Comparison of ENCODE assay signal across 8 cellular contexts in the genomic region with DNA sequence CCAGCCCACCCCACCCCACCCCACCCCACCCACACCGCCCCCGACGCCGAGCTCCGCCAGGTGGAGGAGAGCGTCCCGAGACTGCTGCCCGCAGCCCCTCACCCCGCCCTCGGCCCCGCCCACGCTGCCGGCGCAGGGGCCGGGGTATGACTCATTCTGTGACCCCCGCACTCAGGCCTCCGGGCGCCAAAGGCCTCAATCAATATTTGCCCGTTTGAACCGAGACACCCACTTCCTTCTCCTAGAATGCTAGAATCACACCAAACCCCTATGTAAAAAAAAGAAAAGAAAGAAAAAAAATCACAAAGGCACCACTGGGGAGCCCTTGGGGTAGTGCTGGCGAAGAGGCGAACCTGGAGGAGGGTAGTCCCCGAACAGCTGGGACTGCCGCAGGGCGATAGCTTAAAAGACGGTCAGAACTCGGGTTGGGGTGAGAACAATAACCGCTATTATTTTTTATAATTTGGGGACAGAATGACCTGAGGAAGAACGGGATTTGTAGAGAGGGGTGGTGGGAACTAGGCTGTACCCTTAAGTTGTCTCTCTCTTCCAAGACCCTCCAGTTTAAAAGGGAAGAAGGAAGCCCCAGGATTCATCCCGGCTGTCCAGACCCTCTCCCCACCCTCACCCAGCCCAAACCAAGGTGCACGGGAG. TPM values are rescaled to one million over a fixed set of nuclear protein-coding genes. Genes with fewer than 3 reads are reported as not detected.
DNase-seq lines count a peak whose midpoint lies in the region; ATAC-seq and TF ChIP-seq lines count a peak whose summit lies in the region.

No MANE protein-coding gene starts in this region.

- peaks cover 4% of the 10 kb centered on the region for H3K4me1 ChIP-seq in CD8-positive, alpha-beta T cell (ENCODE audit: insufficient read depth, low read length)
- H3K4me1 ChIP-seq in iPS-18a (ENCODE audit: control insufficient read depth, low read depth, low read length) (peaks cover 26% of the 10 kb centered on the region), smooth muscle cell (ENCODE audit: low read depth) (peaks cover 24% of the 10 kb centered on the region)

- peak overlapping the region; percentile 77 for H3K4me3 Mint-ChIP-seq in CD8-positive, alpha-beta T cell
- H3K4me3 Mint-ChIP-seq in activated naive CD8-positive, alpha-beta T cell, result peak overlapping the region; percentile 64

- H3K9ac ChIP-seq in iPS-18a (ENCODE audit: low read length) (peak overlapping the region; percentile 86), smooth muscle cell (ENCODE audit: low read depth) (peak overlapping the region; percentile 95)

- intact Hi-C loops in CD8-positive, alpha-beta T cell (cut with DNase I, micrococcal nuclease), result no loop called here

- ATAC-seq in CD8-positive, alpha-beta T cell, result peak; percentile 56
- peak; percentile 56 for ATAC-seq in GM21825 (IDR thresholded peaks at IDR 0.05; ENCODE audit: unreplicated experiment)
- ATAC-seq in HG02884 (IDR thresholded peaks at IDR 0.05; ENCODE audit: unreplicated experiment), result no peak

- TF ChIP-seq CTCF in CD8-positive, alpha-beta T cell (IDR thresholded peaks at IDR 0.05), result no peak
- TF ChIP-seq CTCF in smooth muscle cell (IDR thresholded peaks at IDR 0.05; ENCODE audit: borderline replicate concordance, insufficient read depth, poor library complexity, severe bottlenecking), result no peak

- H3K79me2 ChIP-seq in smooth muscle cell (ENCODE audit: low read depth), result peaks cover 34% of the 10 kb centered on the region

- H3F3A ChIP-seq in smooth muscle cell (ENCODE audit: low read depth), result peaks cover 36% of the 10 kb centered on the region

- H3K27ac Mint-ChIP-seq in CD8-positive, alpha-beta T cell, result peak overlapping the region; percentile 41
- H3K27ac Mint-ChIP-seq in activated naive CD8-positive, alpha-beta T cell, result peak overlapping the region; percentile 31

- peak overlapping the region; percentile 99 for H3K4me2 ChIP-seq in smooth muscle cell

- CTCF ChIA-PET in CD8-positive, alpha-beta T cell (lab: Charles Lee), result interaction anchor here (1.1 to 2.3 kb wide), 2 partner anchors 19 kb away, joined by 3 to 10 read pairs; no protein-coding TSS in a partner anchor

- H3K9me3 Mint-ChIP-seq in CD8-positive, alpha-beta T cell, result no peaks in the 10 kb centered on the region
- H3K9me3 Mint-ChIP-seq in activated naive CD8-positive, alpha-beta T cell (ENCODE audit: low read depth), result no peaks in the 10 kb centered on the region

- no peak overlapping the region for H3K27ac ChIP-seq in CD8-positive, alpha-beta T cell (ENCODE audit: low read depth, low read length)
- H3K27ac ChIP-seq in iPS-18a (ENCODE audit: low read length) (peak overlapping the region; percentile 51), smooth muscle cell (ENCODE audit: low read depth) (peak overlapping the region; percentile 92)

- POLR2A ChIA-PET in CD8-positive, alpha-beta T cell (lab: Charles Lee), result no interaction called here

- no peaks in the 10 kb centered on the region for H3K27me3 ChIP-seq in CD8-positive, alpha-beta T cell (ENCODE audit: insufficient read depth, low read length)
- H3K27me3 ChIP-seq in iPS-18a (ENCODE audit: control insufficient read depth, insufficient read depth, low read length) (no peaks in the 10 kb centered on the region), smooth muscle cell (ENCODE audit: low read depth) (no peaks in the 10 kb centered on the region)

- H3K27me3 Mint-ChIP-seq in CD8-positive, alpha-beta T cell (ENCODE audit: low read depth), result no peaks in the 10 kb centered on the region
- peaks cover 1% of the 10 kb centered on the region for H3K27me3 Mint-ChIP-seq in activated naive CD8-positive, alpha-beta T cell

- peak overlapping the region; percentile 51 for H2AFZ ChIP-seq in smooth muscle cell (ENCODE audit: low read depth)

- WGBS in smooth muscle cell (ENCODE audit: low lambda C conversion rate), result 2% methylated on average over 23 of the region's 31 CpGs

- H4K20me1 ChIP-seq in smooth muscle cell (ENCODE audit: low read depth), result peaks cover 55% of the 10 kb centered on the region

- no peaks in the 10 kb centered on the region for H3K36me3 Mint-ChIP-seq in CD8-positive, alpha-beta T cell
- H3K36me3 Mint-ChIP-seq in activated naive CD8-positive, alpha-beta T cell, result no peaks in the 10 kb centered on the region

- no peaks in the 10 kb centered on the region for H3K9me3 ChIP-seq in CD8-positive, alpha-beta T cell (ENCODE audit: low read length)
- H3K9me3 ChIP-seq in iPS-18a (ENCODE audit: control insufficient read depth, low read depth, low read length) (no peaks in the 10 kb centered on the region), smooth muscle cell (replicated peaks; ENCODE audit: low read depth) (no peaks in the 10 kb centered on the region)

- DNase-seq in CD8-positive, alpha-beta T cell, result peak in 6 of 7 experiments; percentile 14 to 56 (median 36)
- peak; percentile 69 for DNase-seq in NCI-H526 treated with DMSO at 0.1 percent for 48 hours (lab: John Stamatoyannopoulos, UW)
- peak; percentile 50 for DNase-seq in smooth muscle cell (lab: John Stamatoyannopoulos, UW; ENCODE audit: unreplicated experiment)
- DNase-seq in T-helper 9 cell, result no peak

- H3K4me1 Mint-ChIP-seq in CD8-positive, alpha-beta T cell (ENCODE audit: low read depth), result peaks cover 7% of the 10 kb centered on the region
- H3K4me1 Mint-ChIP-seq in activated naive CD8-positive, alpha-beta T cell (ENCODE audit: low read depth), result peaks cover 12% of the 10 kb centered on the region

- no peaks in the 10 kb centered on the region for H3K36me3 ChIP-seq in CD8-positive, alpha-beta T cell (ENCODE audit: insufficient read depth, low read length)
- peaks cover 26% of the 10 kb centered on the region for H3K36me3 ChIP-seq in iPS-18a (ENCODE audit: control insufficient read depth, low read depth, low read length)
- peaks cover 14% of the 10 kb centered on the region for H3K36me3 ChIP-seq in smooth muscle cell (ENCODE audit: low read depth)

- no peak overlapping the region for H3K4me3 ChIP-seq in CD8-positive, alpha-beta T cell (ENCODE audit: low read depth, low read length)
- H3K4me3 ChIP-seq in iPS-18a (ENCODE audit: low read length) (peak overlapping the region; percentile 96), smooth muscle cell (peak overlapping the region; percentile 92)

RNA-seq across cellular contexts. Expression of gene KRT8, which starts 0.9 kb away (rescaled TPM):
- total RNA-seq in CD8-positive, alpha-beta T cell, result under 1 TPM; 0.42 to 0.57 TPM
- 694 and 929 TPM in 2 replicates for total RNA-seq in smooth muscle cell
- polyA plus RNA-seq in smooth muscle cell, result 1,025 and 2,331 TPM in 2 replicates

RNA-seq across cellular contexts. Expression of gene KRT18, which starts 44.9 kb away (rescaled TPM):
- total RNA-seq in CD8-positive, alpha-beta T cell, result 1 to 10 TPM; 3.5 to 4.2 TPM
- 477 and 663 TPM in 2 replicates for total RNA-seq in smooth muscle cell
- polyA plus RNA-seq in smooth muscle cell, result 894 and 2,163 TPM in 2 replicates

RNA-seq across cellular contexts. Expression of gene KRT78, which starts 55.2 kb away (rescaled TPM):
- not detected for total RNA-seq in CD8-positive, alpha-beta T cell
- total RNA-seq in smooth muscle cell, result 1.2 and 2.7 TPM in 2 replicates
- polyA plus RNA-seq in smooth muscle cell, result 1.6 TPM in 1 of 2 replicates, not detected in the other

Comparison
In these comparisons a context has a peak if more than half of its experiments do, and no peak if none do; other contexts are left out.
1. RNA of gene KRT8, which starts 0.9 kb away (total RNA-seq): 694 to 929 TPM in smooth muscle cell; 0.42 to 0.57 TPM in CD8-positive, alpha-beta T cell; every median in the first group is over 100 times any median in the second.
2. RNA of gene KRT18, which starts 44.9 kb away (total RNA-seq): 477 to 663 TPM in smooth muscle cell; 3.5 to 4.2 TPM in CD8-positive, alpha-beta T cell; every median in the first group is over 10 times any median in the second.